In genomic region chr9:126219717-126220116, GRCh38 we compare ENCODE assay signal across 17 cellular contexts.
"Had no signal": no experiment of that assay in that cellular context is flagged by ENCODE, and none has a peak within 500 bp of the region (broad histone marks: within the 10 kb centered on the region; RNA-seq: fewer than 3 reads in every experiment).

No MANE protein-coding gene starts in this region.

- ATAC-seq: activated naive CD4-positive, alpha-beta T cell treated with anti-CD3 and anti-CD28 coated beads, Interleukin-2, amount 50 U/mL, for 72 hours; left ventricle myocardium superior; natural killer cell; sciatic nerve had no signal

- DNase-seq: activated CD4-positive, alpha-beta memory T cell treated with anti-CD3 and anti-CD28 coated beads for 36 hours; activated CD4-positive, alpha-beta T cell treated with anti-CD3 and anti-CD28 coated beads for 1 hour; activated CD8-positive, alpha-beta memory T cell treated with anti-CD3 and anti-CD28 coated beads, Interleukin-2, amount 50 U/mL, for 4 hours; activated effector memory CD4-positive, alpha-beta T cell treated with anti-CD3 and anti-CD28 coated beads, Interleukin-2, amount 50 U/mL, for 16 hours; kidney; left ventricle myocardium superior; mesenchymal stem cell; natural killer cell; occipital lobe; spleen; stimulated activated CD4-positive, alpha-beta T cell treated with anti-CD3 and anti-CD28 coated beads, Interleukin-1b, Interleukin-23, amount 100 ng/mL, for 48 hours; stomach; testis; upper lobe of left lung had no signal

- H3K27ac Mint-ChIP-seq: activated CD4-positive, alpha-beta memory T cell treated with anti-CD3 and anti-CD28 coated beads for 36 hours; activated naive CD4-positive, alpha-beta T cell treated with anti-CD3 and anti-CD28 coated beads, Interleukin-2, amount 50 U/mL, for 72 hours; natural killer cell had no signal

- H3K27me3 ChIP-seq: testis had no signal

- H3K4me3 Mint-ChIP-seq: activated CD4-positive, alpha-beta memory T cell treated with anti-CD3 and anti-CD28 coated beads for 36 hours; natural killer cell had no signal

- H3K9me3 Mint-ChIP-seq: activated CD4-positive, alpha-beta memory T cell treated with anti-CD3 and anti-CD28 coated beads for 36 hours had no signal

- H3K36me3 ChIP-seq: prostate gland, spleen, stomach, upper lobe of left lung had no signal

- H3K4me1 ChIP-seq: prostate gland, testis had no signal

- H3K27ac ChIP-seq: prostate gland, spleen, stomach, testis, upper lobe of left lung had no signal

- H3K9me3 ChIP-seq: prostate gland, testis had no signal

- H3K36me3 Mint-ChIP-seq: activated CD4-positive, alpha-beta memory T cell treated with anti-CD3 and anti-CD28 coated beads for 36 hours; natural killer cell had no signal

- H3K4me3 ChIP-seq: prostate gland, spleen, stomach, testis, upper lobe of left lung had no signal

- H3K4me1 Mint-ChIP-seq: natural killer cell had no signal
